ENCODE assay signal across 28 cellular contexts in the genomic region with DNA sequence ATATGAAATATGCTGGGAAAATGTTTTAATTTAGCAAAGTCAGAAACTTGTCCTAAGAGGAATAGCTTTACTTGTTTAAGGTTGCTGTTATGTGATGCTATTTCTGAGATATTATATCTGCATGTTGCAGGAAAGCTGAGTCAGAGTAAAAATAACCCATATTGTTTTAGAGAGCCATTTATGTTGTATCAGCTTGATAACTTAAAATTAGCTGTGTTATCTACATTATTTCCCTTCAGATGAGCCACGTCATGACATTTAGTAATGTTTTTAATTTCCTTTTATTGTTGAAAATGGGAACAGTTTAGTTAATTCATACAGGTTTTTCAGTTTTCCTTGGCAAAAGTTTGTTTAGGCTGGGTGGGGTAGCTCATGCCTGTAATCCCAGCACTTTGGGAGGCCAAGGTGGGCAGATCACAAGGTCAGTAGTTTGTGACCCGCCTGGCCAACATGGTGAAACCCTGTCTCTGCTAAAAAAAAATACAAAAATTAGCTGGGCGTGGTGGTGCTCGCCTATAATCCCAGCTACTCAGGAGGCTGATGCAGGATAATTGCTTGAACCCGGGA.
"Had no signal": no experiment of that assay in that cellular context is flagged by ENCODE, and none has a peak within 500 bp of the region (broad histone marks: within the 10 kb centered on the region; RNA-seq: fewer than 3 reads in every experiment).

No MANE protein-coding gene starts in this region.

- ATAC-seq: activated CD8-positive, alpha-beta T cell treated with anti-CD3 and anti-CD28 coated beads for 36 hours; activated T-cell treated with anti-CD3 and anti-CD28 coated beads, Interleukin-2, amount 50 U/mL, for 4 hours; activated T-helper 17 cell treated with anti-CD3 and anti-CD28 coated beads, Interleukin-2, amount 50 U/mL, for 72 hours; mucosa of descending colon; natural killer cell treated with Interleukin-12 subunit alpha and Interleukin-12 subunit beta and Interleukin-15 and Interleukin-18, amount 100 ng/mL, for 72 hours; stimulated activated naive B cell treated with anti-CD40 and anti-IgM and Interleukin-4, amounts not matched to agents 10 μg/mL and 1 μg/mL and 100 μg/mL, for 72 hours; upper lobe of right lung; WTC11 had no signal

- H2AFZ ChIP-seq: hepatocyte had no signal

- H3K4me3 ChIP-seq: hepatocyte, lung, mucosa of descending colon, smooth muscle cell, stomach, suprapubic skin, tibial artery, upper lobe of right lung had no signal

- H3K9ac ChIP-seq: SK-N-SH had no signal

- H3K9me3 Mint-ChIP-seq: activated CD8-positive, alpha-beta T cell treated with anti-CD3 and anti-CD28 coated beads for 36 hours; activated T-cell treated with anti-CD3 and anti-CD28 coated beads, Interleukin-2, amount 50 U/mL, for 4 hours; activated T-helper 17 cell treated with anti-CD3 and anti-CD28 coated beads, Interleukin-2, amount 50 U/mL, for 72 hours; dendritic cell treated with granulocyte-macrophage colony-stimulating factor and Interleukin-4, amounts not matched to agents 40 ng/mL and 50 ng/mL, for 4 days; natural killer cell treated with Interleukin-12 subunit alpha and Interleukin-12 subunit beta and Interleukin-15 and Interleukin-18, amount 100 ng/mL, for 72 hours; stimulated activated naive B cell treated with anti-CD40 and anti-IgM and Interleukin-4, amounts not matched to agents 10 μg/mL and 1 μg/mL and 100 μg/mL, for 72 hours; T-helper 1 cell treated with Interleukin-12 subunit alpha and Interleukin-12 subunit beta and Interleukin-4 antibody, amounts not matched to agents 30 μg/mL and 1 μg/mL, for 36 hours; WTC11 had no signal

- H3K4me1 Mint-ChIP-seq: WTC11 had no signal

- H3K4me2 ChIP-seq: hepatocyte, SK-N-SH, smooth muscle cell had no signal

- H3K27me3 Mint-ChIP-seq: activated CD8-positive, alpha-beta T cell treated with anti-CD3 and anti-CD28 coated beads for 36 hours; activated T-helper 17 cell treated with anti-CD3 and anti-CD28 coated beads, Interleukin-2, amount 50 U/mL, for 72 hours; dendritic cell treated with granulocyte-macrophage colony-stimulating factor and Interleukin-4, amounts not matched to agents 40 ng/mL and 50 ng/mL, for 4 days; natural killer cell treated with Interleukin-12 subunit alpha and Interleukin-12 subunit beta and Interleukin-15 and Interleukin-18, amount 100 ng/mL, for 72 hours; stimulated activated naive B cell treated with anti-CD40 and anti-IgM and Interleukin-4, amounts not matched to agents 10 μg/mL and 1 μg/mL and 100 μg/mL, for 72 hours had no signal

- H3K36me3 Mint-ChIP-seq: WTC11 had no signal

- H3K79me2 ChIP-seq: hepatocyte had no signal

- H3K27me3 ChIP-seq: hepatocyte, stomach, suprapubic skin, tibial artery, upper lobe of right lung had no signal

- H3K4me3 Mint-ChIP-seq: activated CD8-positive, alpha-beta T cell treated with anti-CD3 and anti-CD28 coated beads for 36 hours; activated T-cell treated with anti-CD3 and anti-CD28 coated beads, Interleukin-2, amount 50 U/mL, for 4 hours; activated T-helper 17 cell treated with anti-CD3 and anti-CD28 coated beads, Interleukin-2, amount 50 U/mL, for 72 hours; dendritic cell treated with granulocyte-macrophage colony-stimulating factor and Interleukin-4, amounts not matched to agents 40 ng/mL and 50 ng/mL, for 4 days; natural killer cell treated with Interleukin-12 subunit alpha and Interleukin-12 subunit beta and Interleukin-15 and Interleukin-18, amount 100 ng/mL, for 72 hours; stimulated activated naive B cell treated with anti-CD40 and anti-IgM and Interleukin-4, amounts not matched to agents 10 μg/mL and 1 μg/mL and 100 μg/mL, for 72 hours; T-helper 1 cell treated with Interleukin-12 subunit alpha and Interleukin-12 subunit beta and Interleukin-4 antibody, amounts not matched to agents 30 μg/mL and 1 μg/mL, for 36 hours; WTC11 had no signal

- FAIRE-seq: endometrium had no signal

- H3K27ac ChIP-seq: hepatocyte, stomach, suprapubic skin, tibial artery, upper lobe of right lung had no signal

- H3K4me1 ChIP-seq: stomach, suprapubic skin, upper lobe of right lung had no signal

- H3K9me3 ChIP-seq: mucosa of descending colon, SK-N-SH, stomach, suprapubic skin, tibial artery, upper lobe of right lung had no signal

- DNase-seq: activated CD4-positive, alpha-beta T cell treated with anti-CD3 and anti-CD28 coated beads, Interleukin-2, amount 50 U/mL, for 1 hour; activated CD8-positive, alpha-beta T cell treated with anti-CD3 and anti-CD28 coated beads for 36 hours; activated gamma-delta T cell treated with Interleukin-2 at 50 U/mL for 16 hours; activated naive CD4-positive, alpha-beta T cell treated with anti-CD3 and anti-CD28 coated beads, Interleukin-2, amount 50 U/mL, for 16 hours; activated T-cell treated with anti-CD3 and anti-CD28 coated beads, Interleukin-2, amount 50 U/mL, for 4 hours; amniotic stem cell; central memory CD4-positive, alpha-beta T cell; effector CD8-positive, alpha-beta T cell; islet precursor cell; mucosa of descending colon; SK-N-SH; stimulated activated CD4-positive, alpha-beta T cell treated with anti-CD3 and anti-CD28 coated beads, Interleukin-1b, Interleukin-23, amount 100 ng/mL, for 48 hours; stimulated activated naive B cell treated with anti-CD40 and anti-IgM and Interleukin-4, amounts not matched to agents 10 μg/mL and 1 μg/mL and 100 μg/mL, for 72 hours; stomach; SW 1271; T-helper 9 cell; tibial artery; upper lobe of right lung had no signal

- H3K27ac Mint-ChIP-seq: activated CD8-positive, alpha-beta T cell treated with anti-CD3 and anti-CD28 coated beads for 36 hours; activated T-helper 17 cell treated with anti-CD3 and anti-CD28 coated beads, Interleukin-2, amount 50 U/mL, for 72 hours; dendritic cell treated with granulocyte-macrophage colony-stimulating factor and Interleukin-4, amounts not matched to agents 40 ng/mL and 50 ng/mL, for 4 days; natural killer cell treated with Interleukin-12 subunit alpha and Interleukin-12 subunit beta and Interleukin-15 and Interleukin-18, amount 100 ng/mL, for 72 hours; stimulated activated naive B cell treated with anti-CD40 and anti-IgM and Interleukin-4, amounts not matched to agents 10 μg/mL and 1 μg/mL and 100 μg/mL, for 72 hours; T-helper 1 cell treated with Interleukin-12 subunit alpha and Interleukin-12 subunit beta and Interleukin-4 antibody, amounts not matched to agents 30 μg/mL and 1 μg/mL, for 36 hours; WTC11 had no signal
